ENCODE assay signal across 8 cellular contexts in genomic region chr4:158778065-158778711, GRCh38. TPM values are rescaled to one million over a fixed set of nuclear protein-coding genes. Genes with fewer than 3 reads are reported as not detected.
DNase-seq lines count a peak whose midpoint lies in the region; ATAC-seq, FAIRE-seq and TF ChIP-seq lines count a peak whose summit lies in the region.

No MANE protein-coding gene starts in this region.

- DNase-seq in GM12878 (ENCODE audit: low read depth, low spot score) (peak; percentile 60), occipital lobe (lab: John Stamatoyannopoulos, UW) (no peak), iPS-NIHi11 (ENCODE audit: low spot score) (no peak), NCI-H2107 treated with DMSO at 0.1 percent for 48 hours (lab: John Stamatoyannopoulos, UW; ENCODE audit: unreplicated experiment) (no peak), ACHN (no peak)

- TF ChIP-seq EP300 in GM12878 (IDR thresholded peaks at IDR 0.05; ENCODE audit: borderline replicate concordance in 1 of 2, control insufficient read depth in 1 of 2, low read depth in 2 of 2, low read length in 2 of 2) = no peak

- peaks cover 10 to 88% (median 17%) of the 10 kb centered on the region in 10 experiments for H3K4me1 ChIP-seq in BLaER1 treated with 17β-estradiol and CSF1 and Interleukin-3, amounts not matched to agents 10 nM and 100 nM
- H3K4me1 ChIP-seq in GM12878 (ENCODE audit: control insufficient read depth, insufficient read depth, low read length) = peaks cover 10% of the 10 kb centered on the region; the same call in 1 of the 2 replicates

- no peaks in the 10 kb centered on the region for H3K36me3 ChIP-seq in BLaER1 treated with 17β-estradiol and CSF1 and Interleukin-3, amounts not matched to agents 10 nM and 100 nM
- no peaks in the 10 kb centered on the region for H3K36me3 ChIP-seq in GM12878 (ENCODE audit: control insufficient read depth in 2 of 2, insufficient read depth in 2 of 2, low read length in 1 of 2)

- H3K27me3 ChIP-seq in BLaER1 treated with 17β-estradiol and CSF1 and Interleukin-3, amounts not matched to agents 10 nM and 100 nM = no peaks in the 10 kb centered on the region
- 0 out of 4 replicates have a peak, but pooled peaks cover 0 to 2% of the 10 kb centered on the region in 2 experiments for H3K27me3 ChIP-seq in GM12878 (replicated peaks in 1 of 2; ENCODE audit: control insufficient read depth in 2 of 2, insufficient read depth in 2 of 2, low read length in 1 of 2)

- no peak for TF ChIP-seq POLR2A in GM12878 (IDR thresholded peaks at IDR 0.05; ENCODE audit: low read depth, low read length)

- RAD21 ChIA-PET in GM12878 (lab: Charles Lee; ENCODE audit: unreplicated experiment) = interaction anchor here (1.0 to 2.8 kb wide), 5 partner anchors 17 to 49 kb away, joined by 3 to 7 read pairs (median 3); no protein-coding TSS in a partner anchor

- no peak for TF ChIP-seq CTCF in GM12878 (IDR thresholded peaks at IDR 0.05 in 2 of 3, conservative IDR thresholded peaks at IDR 0.05 in 1 of 3; ENCODE audit: control insufficient read depth in 2 of 3, extremely low read depth in 1 of 3, insufficient read depth in 1 of 3, low read depth in 3 of 3, low read length in 3 of 3)

- SMC1A ChIA-PET in GM12878 (lab: Charles Lee; ENCODE audit: uncharacterized antibody, unreplicated experiment) = interaction anchor here (0.7 to 2.5 kb wide), 11 partner anchors 8 to 73 kb away, joined by 3 to 11 read pairs (median 4); no protein-coding TSS in a partner anchor

- H2AFZ ChIP-seq in GM12878 (ENCODE audit: control insufficient read depth, low read depth, low read length) = no peak overlapping the region; the same call in 1 of the 2 replicates

- H4K20me1 ChIP-seq in BLaER1 treated with 17β-estradiol and CSF1 and Interleukin-3, amounts not matched to agents 10 nM and 100 nM = peaks cover 0 to 99% (median 0%) of the 10 kb centered on the region in 11 experiments; a peak in 5 of 22 replicates
- H4K20me1 ChIP-seq in GM12878 (ENCODE audit: control insufficient read depth, insufficient read depth) = no peaks in the 10 kb centered on the region

- CTCF ChIA-PET in GM12878 (lab: Yijun Ruan, JAX) = interaction anchor here (0.6 to 3.0 kb wide), 5 partner anchors 9 to 367 kb away, joined by 3 to 10 read pairs (median 4); partner anchors contain the start of gene FNIP2

- FAIRE-seq in GM12878 (lab: Jason Lieb, UNC) = peak; percentile 93

- in situ Hi-C loops in GM12878 (cut with MboI) (no loop called here), ACHN (cut with HindIII; ENCODE audit: low pct_ligation_motif_present, low pct_unique_long_range_greater_than_20kb, low sequenced_read_pairs) (no loop called here)

- H3K27ac ChIP-seq in BLaER1 treated with 17β-estradiol and CSF1 and Interleukin-3, amounts not matched to agents 10 nM and 100 nM = peak overlapping the region in 4 of 11 experiments; percentile 12 to 52 (median 46); a peak in 7 of 22 replicates
- no peak overlapping the region for H3K27ac ChIP-seq in GM12878 (ENCODE audit: control insufficient read depth, insufficient read depth)

- peaks cover 23% of the 10 kb centered on the region for H3K79me2 ChIP-seq in GM12878 (ENCODE audit: control insufficient read depth, insufficient read depth, low read length)

- TF ChIP-seq RAD21 in GM12878 (IDR thresholded peaks at IDR 0.05; ENCODE audit: insufficient read depth, low read depth, low read length) = no peak

- peak; percentile 96 for ATAC-seq in GM19397 (IDR thresholded peaks at IDR 0.05; ENCODE audit: unreplicated experiment)
- peak; percentile 99 for ATAC-seq in HG03354 (IDR thresholded peaks at IDR 0.05; ENCODE audit: poor library complexity, severe bottlenecking, unreplicated experiment)
- ATAC-seq in GM12878 = peak; percentile 96

- 23% methylated on average over 2 of the region's 2 CpGs for WGBS in GM12878 (ENCODE audit: insufficient coverage, insufficient replicate concordance, low lambda C conversion rate, missing lambda C conversion rate)

- peak overlapping the region in 2 of 10 experiments; percentile 11 to 23; a peak in 2 of 20 replicates for H3K4me3 ChIP-seq in BLaER1 treated with 17β-estradiol and CSF1 and Interleukin-3, amounts not matched to agents 10 nM and 100 nM
- H3K4me3 ChIP-seq in GM12878 = no peak overlapping the region

- H3K9ac ChIP-seq in BLaER1 treated with 17β-estradiol and CSF1 and Interleukin-3, amounts not matched to agents 10 nM and 100 nM = peak overlapping the region in 3 of 11 experiments; percentile 23 to 59 (median 34); a peak in 5 of 22 replicates
- no peak overlapping the region for H3K9ac ChIP-seq in GM12878 (ENCODE audit: control insufficient read depth, insufficient read depth, low read length)

- POLR2A ChIA-PET in GM12878 (lab: Charles Lee) = no interaction called here

- no TSS peak for BruUV-seq in GM12878 (replicated peaks; lab: Mats Ljungman, UMichigan)

- intact Hi-C loops in GM12878 (cut with micrococcal nuclease; ENCODE audit: unreplicated experiment) = no loop called here

- H3K9me3 ChIP-seq in BLaER1 treated with 17β-estradiol and CSF1 and Interleukin-3, amounts not matched to agents 10 nM and 100 nM (replicated peaks in 1 of 11) = no peaks in the 10 kb centered on the region
- no peaks in the 10 kb centered on the region for H3K9me3 ChIP-seq in GM12878 (replicated peaks; ENCODE audit: control insufficient read depth, insufficient read depth, low read length)

- peak overlapping the region; percentile 22 to 82 (median 55); a peak in 21 of 22 replicates for H3K4me2 ChIP-seq in BLaER1 treated with 17β-estradiol and CSF1 and Interleukin-3, amounts not matched to agents 10 nM and 100 nM
- H3K4me2 ChIP-seq in GM12878 (ENCODE audit: control insufficient read depth, insufficient read depth) = peak overlapping the region; percentile 55

TF ChIP-seq in GM12878, 131 proteins besides CTCF, POLR2A, EP300 and RAD21 (continues in another document):
- TF ChIP-seq BHLHE40 (IDR thresholded peaks at IDR 0.05; ENCODE audit: borderline replicate concordance in 1 of 2, low read depth in 2 of 2, low read length in 1 of 2) = peak in 1 of 2 experiments; percentile 34; a peak in 1 of 4 replicates
- TF ChIP-seq ZBED1 (IDR thresholded peaks at IDR 0.05; ENCODE audit: borderline replicate concordance) = no peak
- peak; percentile 33; the same call in 1 of the 2 replicates for TF ChIP-seq RUNX3 (IDR thresholded peaks at IDR 0.05; ENCODE audit: low read length)
- TF ChIP-seq SKIL (IDR thresholded peaks at IDR 0.05; ENCODE audit: low read depth, poor library complexity, severe bottlenecking) = peak; percentile 55

RNA-seq across cellular contexts. Expression of gene FNIP2, which starts 9.4 kb away (rescaled TPM):
- total RNA-seq in GM12878 (2013; cell fraction: nucleolus; rRNA removed) = 7.1 and 7.9 TPM in 2 replicates
- total RNA-seq in GM12878 (2014; rRNA removed) = 0.17 and 0.22 TPM in 2 replicates
- total RNA-seq in GM12878 (2014; rRNA removed; fragmentation: Illumina TruSeq; extraction: Trizol) = 0.23 and 0.27 TPM in 2 replicates
- total RNA-seq in GM12878 (2021) = 0.32 and 0.38 TPM in 2 replicates
- 0.92 TPM for polyA plus RNA-seq in GM12878 (2011; ENCODE audit: low read depth)
- polyA plus RNA-seq in GM12878 (2011; rRNA removed) = 0.32 and 0.38 TPM in 2 replicates
- polyA plus RNA-seq in GM12878 (2011; cell fraction: cytosol; rRNA removed) = 0.25 TPM in 2 replicates
- 0.21 and 0.23 TPM in 2 replicates for polyA plus RNA-seq in GM12878 (2011; cell fraction: nucleus; rRNA removed)
- polyA plus RNA-seq in GM12878 (2012) = 1.8 and 2.2 TPM in 2 replicates
- 0.11 and 0.12 TPM in 2 replicates for polyA plus RNA-seq in GM12878 (2014; fragmentation: Illumina TruSeq; extraction: Trizol)
- polyA plus RNA-seq in GM12878 (2014; fragmentation: Nextera tagmentation; extraction: Ambion mirVana) = under 1 TPM; 0.03 to 0.04 TPM
- polyA plus RNA-seq in GM12878 (2014; rRNA removed) = 0.06 and 0.20 TPM in 2 replicates
- under 1 TPM; 0.12 to 0.13 TPM for polyA plus RNA-seq in GM12878 (2016; fragmentation: Nextera tagmentation; extraction: Ambion mirVana)
- polyA minus RNA-seq in GM12878 (2011; rRNA and poly(A)+ RNA removed) = 0.57 and 1.8 TPM in 2 replicates
- 0.13 and 0.31 TPM in 2 replicates for polyA minus RNA-seq in GM12878 (2011; cell fraction: cytosol; rRNA and poly(A)+ RNA removed)
- 0.36 and 0.86 TPM in 2 replicates for polyA minus RNA-seq in GM12878 (2011; cell fraction: nucleus; rRNA and poly(A)+ RNA removed)
- total RNA-seq in occipital lobe = 66.6 TPM

RNA-seq across cellular contexts. Expression of gene PPID, which starts 55.0 kb away (rescaled TPM):
- 9.3 and 11.1 TPM in 2 replicates for total RNA-seq in GM12878 (2013; cell fraction: nucleolus; rRNA removed)
- total RNA-seq in GM12878 (2014; rRNA removed) (25.1 and 28.9 TPM in 2 replicates), GM12878 (2014; rRNA removed; fragmentation: Illumina TruSeq; extraction: Trizol) (55.2 and 56.1 TPM in 2 replicates), GM12878 (2021) (21.7 and 21.9 TPM in 2 replicates), occipital lobe (27.1 TPM)
- 17.4 TPM for polyA plus RNA-seq in GM12878 (2011; ENCODE audit: low read depth)
- polyA plus RNA-seq in GM12878 (2011; rRNA removed) (35.1 and 40.7 TPM in 2 replicates), GM12878 (2014; fragmentation: Illumina TruSeq; extraction: Trizol) (64.3 and 105 TPM in 2 replicates), GM12878 (2014; fragmentation: Nextera tagmentation; extraction: Ambion mirVana) (10 to 100 TPM; 24.4 to 43.9 TPM), GM12878 (2014; rRNA removed) (29.3 and 33.1 TPM in 2 replicates), GM12878 (2016; fragmentation: Nextera tagmentation; extraction: Ambion mirVana) (10 to 100 TPM; 55.2 to 55.5 TPM)
- 22.0 and 22.1 TPM in 2 replicates for polyA plus RNA-seq in GM12878 (2011; cell fraction: cytosol; rRNA removed)
- polyA plus RNA-seq in GM12878 (2011; cell fraction: nucleus; rRNA removed) = 16.3 and 23.1 TPM in 2 replicates
- polyA plus RNA-seq in GM12878 (2012) = 19.3 and 25.0 TPM in 2 replicates
- 7.8 and 8.7 TPM in 2 replicates for polyA minus RNA-seq in GM12878 (2011; rRNA and poly(A)+ RNA removed)
- 4.0 and 6.5 TPM in 2 replicates for polyA minus RNA-seq in GM12878 (2011; cell fraction: cytosol; rRNA and poly(A)+ RNA removed)
- polyA minus RNA-seq in GM12878 (2011; cell fraction: nucleus; rRNA and poly(A)+ RNA removed) = 8.3 and 10.9 TPM in 2 replicates
